Comparison of ENCODE assay signal across 1 cellular context in the genomic region with DNA sequence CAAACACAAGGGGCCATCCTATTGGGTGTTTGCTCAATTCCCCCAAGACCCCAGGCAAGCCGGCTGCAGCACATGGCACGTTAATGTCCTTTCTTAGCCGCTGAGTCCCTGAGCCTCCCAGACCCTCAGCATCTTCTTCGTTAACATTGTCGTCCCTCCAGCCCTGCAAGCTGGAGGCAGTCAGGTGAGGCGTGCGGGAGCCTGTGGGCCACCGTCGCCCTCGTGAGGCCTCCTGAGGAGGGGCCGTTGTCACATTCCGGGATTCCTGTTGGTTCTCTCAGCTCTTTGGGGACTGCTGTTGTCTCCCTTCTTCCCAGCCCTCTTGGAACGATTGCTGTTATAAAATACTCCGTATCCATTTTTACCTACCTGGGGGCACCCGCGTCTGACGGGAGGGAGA.
TF ChIP-seq lines count a peak whose summit lies in the region.

No MANE protein-coding gene starts in this region.

TF ChIP-seq in K562, 482 proteins besides CTCF, POLR2A, EP300 and RAD21:
- TF ChIP-seq, protein P1, sequence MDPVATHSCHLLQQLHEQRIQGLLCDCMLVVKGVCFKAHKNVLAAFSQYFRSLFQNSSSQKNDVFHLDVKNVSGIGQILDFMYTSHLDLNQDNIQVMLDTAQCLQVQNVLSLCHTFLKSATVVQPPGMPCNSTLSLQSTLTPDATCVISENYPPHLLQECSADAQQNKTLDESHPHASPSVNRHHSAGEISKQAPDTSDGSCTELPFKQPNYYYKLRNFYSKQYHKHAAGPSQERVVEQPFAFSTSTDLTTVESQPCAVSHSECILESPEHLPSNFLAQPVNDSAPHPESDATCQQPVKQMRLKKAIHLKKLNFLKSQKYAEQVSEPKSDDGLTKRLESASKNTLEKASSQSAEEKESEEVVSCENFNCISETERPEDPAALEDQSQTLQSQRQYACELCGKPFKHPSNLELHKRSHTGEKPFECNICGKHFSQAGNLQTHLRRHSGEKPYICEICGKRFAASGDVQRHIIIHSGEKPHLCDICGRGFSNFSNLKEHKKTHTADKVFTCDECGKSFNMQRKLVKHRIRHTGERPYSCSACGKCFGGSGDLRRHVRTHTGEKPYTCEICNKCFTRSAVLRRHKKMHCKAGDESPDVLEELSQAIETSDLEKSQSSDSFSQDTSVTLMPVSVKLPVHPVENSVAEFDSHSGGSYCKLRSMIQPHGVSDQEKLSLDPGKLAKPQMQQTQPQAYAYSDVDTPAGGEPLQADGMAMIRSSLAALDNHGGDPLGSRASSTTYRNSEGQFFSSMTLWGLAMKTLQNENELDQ (CRISPR knock-in tag; IDR thresholded peaks at IDR 0.05; ENCODE audit: borderline replicate concordance): no peak
- 0 out of 2 replicates have a peak, but pooled peaks have one; percentile 20 for TF ChIP-seq POLR2G (IDR thresholded peaks at IDR 0.05; ENCODE audit: low read depth, low read length)
- TF ChIP-seq, protein P2, sequence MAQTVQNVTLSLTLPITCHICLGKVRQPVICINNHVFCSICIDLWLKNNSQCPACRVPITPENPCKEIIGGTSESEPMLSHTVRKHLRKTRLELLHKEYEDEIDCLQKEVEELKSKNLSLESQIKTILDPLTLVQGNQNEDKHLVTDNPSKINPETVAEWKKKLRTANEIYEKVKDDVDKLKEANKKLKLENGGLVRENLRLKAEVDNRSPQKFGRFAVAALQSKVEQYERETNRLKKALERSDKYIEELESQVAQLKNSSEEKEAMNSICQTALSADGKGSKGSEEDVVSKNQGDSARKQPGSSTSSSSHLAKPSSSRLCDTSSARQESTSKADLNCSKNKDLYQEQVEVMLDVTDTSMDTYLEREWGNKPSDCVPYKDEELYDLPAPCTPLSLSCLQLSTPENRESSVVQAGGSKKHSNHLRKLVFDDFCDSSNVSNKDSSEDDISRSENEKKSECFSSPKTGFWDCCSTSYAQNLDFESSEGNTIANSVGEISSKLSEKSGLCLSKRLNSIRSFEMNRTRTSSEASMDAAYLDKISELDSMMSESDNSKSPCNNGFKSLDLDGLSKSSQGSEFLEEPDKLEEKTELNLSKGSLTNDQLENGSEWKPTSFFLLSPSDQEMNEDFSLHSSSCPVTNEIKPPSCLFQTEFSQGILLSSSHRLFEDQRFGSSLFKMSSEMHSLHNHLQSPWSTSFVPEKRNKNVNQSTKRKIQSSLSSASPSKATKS (CRISPR knock-in tag; IDR thresholded peaks at IDR 0.05): no peak
- TF ChIP-seq DMBX1 (CRISPR knock-in tag; IDR thresholded peaks at IDR 0.05; ENCODE audit: borderline replicate concordance): no peak
- no peak for TF ChIP-seq RBM15 (IDR thresholded peaks at IDR 0.05; ENCODE audit: insufficient read depth, low read length)
- TF ChIP-seq, protein P3, sequence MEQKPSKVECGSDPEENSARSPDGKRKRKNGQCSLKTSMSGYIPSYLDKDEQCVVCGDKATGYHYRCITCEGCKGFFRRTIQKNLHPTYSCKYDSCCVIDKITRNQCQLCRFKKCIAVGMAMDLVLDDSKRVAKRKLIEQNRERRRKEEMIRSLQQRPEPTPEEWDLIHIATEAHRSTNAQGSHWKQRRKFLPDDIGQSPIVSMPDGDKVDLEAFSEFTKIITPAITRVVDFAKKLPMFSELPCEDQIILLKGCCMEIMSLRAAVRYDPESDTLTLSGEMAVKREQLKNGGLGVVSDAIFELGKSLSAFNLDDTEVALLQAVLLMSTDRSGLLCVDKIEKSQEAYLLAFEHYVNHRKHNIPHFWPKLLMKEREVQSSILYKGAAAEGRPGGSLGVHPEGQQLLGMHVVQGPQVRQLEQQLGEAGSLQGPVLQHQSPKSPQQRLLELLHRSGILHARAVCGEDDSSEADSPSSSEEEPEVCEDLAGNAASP (IDR thresholded peaks at IDR 0.05): no peak
